In genomic region chr1:151347523-151348246, GRCh38 we compare ENCODE assay signal across 8 cellular contexts. TPM values are rescaled to one million over a fixed set of nuclear protein-coding genes. Genes with fewer than 3 reads are reported as not detected.
A peak's percentile ranks its signal among the peaks of the same experiment; 100 is the strongest.
DNase-seq lines count a peak whose midpoint lies in the region; ATAC-seq and TF ChIP-seq lines count a peak whose summit lies in the region.

No MANE protein-coding gene starts in this region.

- peaks cover 10% of the 10 kb centered on the region for H3K36me3 ChIP-seq in BE2C

- peak overlapping the region; percentile 89 for H3K4me3 ChIP-seq in BE2C (ENCODE audit: low read depth, low read length)
- H3K4me3 ChIP-seq in astrocyte of the spinal cord (ENCODE audit: low read depth, low read length): peak overlapping the region; percentile 80
- H3K4me3 ChIP-seq in mononuclear cell (ENCODE audit: low read length): peak overlapping the region; percentile 77

- H3K4me1 ChIP-seq in BE2C (peaks cover 8% of the 10 kb centered on the region), mononuclear cell (ENCODE audit: insufficient read depth, low read length) (peaks cover 26% of the 10 kb centered on the region)

- no peak for TF ChIP-seq CTCF in BE2C (IDR thresholded peaks at IDR 0.05; ENCODE audit: low read depth, low read length)
- TF ChIP-seq CTCF in astrocyte of the spinal cord (IDR thresholded peaks at IDR 0.05; ENCODE audit: low read depth, low read length): no peak

- H3K9me3 ChIP-seq in BE2C (no peaks in the 10 kb centered on the region), mononuclear cell (ENCODE audit: low read depth, low read length) (no peaks in the 10 kb centered on the region)

- no peaks in the 10 kb centered on the region for H3K27me3 ChIP-seq in BE2C
- H3K27me3 ChIP-seq in mononuclear cell (ENCODE audit: insufficient read depth, low read length): no peaks in the 10 kb centered on the region

- in situ Hi-C loops in astrocyte of the spinal cord (cut with HindIII; ENCODE audit: low sequenced_read_pairs): no loop called here

- no peak for DNase-seq in BE2C
- no peak for DNase-seq in astrocyte of the spinal cord (ENCODE audit: low read depth, low spot score)
- no peak for DNase-seq in DMS79 treated with DMSO at 0.1 percent for 48 hours (lab: John Stamatoyannopoulos, UW)
- DNase-seq in cerebellum (ENCODE audit: low spot score): no peak
- DNase-seq in stimulated activated CD4-positive, alpha-beta T cell treated with anti-CD3 and anti-CD28 coated beads, Interleukin-1b, Interleukin-23, amount 100 ng/mL, for 48 hours: no peak

- ATAC-seq in HG02884 (IDR thresholded peaks at IDR 0.05; ENCODE audit: unreplicated experiment): peak; percentile 9
- no peak for ATAC-seq in GM18868 (IDR thresholded peaks at IDR 0.05; ENCODE audit: unreplicated experiment)

RNA-seq across cellular contexts. Expression of gene RFX5, which starts 0.6 kb away (rescaled TPM):
- polyA plus RNA-seq in BE2C (2012; ENCODE audit: insufficient read depth, insufficient read length, low read depth): 21.9 TPM
- total RNA-seq in mononuclear cell (45.7 TPM), cerebellum (29.8 TPM)

RNA-seq across cellular contexts. Expression of gene PI4KB, which starts 20.5 kb away (rescaled TPM):
- polyA plus RNA-seq in BE2C (2012; ENCODE audit: insufficient read depth, insufficient read length, low read depth): 87.0 TPM
- 38.0 TPM for total RNA-seq in mononuclear cell
- 26.0 TPM for total RNA-seq in cerebellum

RNA-seq across cellular contexts. Expression of gene SELENBP1, which starts 24.8 kb away (rescaled TPM):
- polyA plus RNA-seq in BE2C (2012; ENCODE audit: insufficient read depth, insufficient read length, low read depth): 34.5 TPM
- total RNA-seq in mononuclear cell (not detected), cerebellum (8.4 TPM)

RNA-seq across cellular contexts. Expression of gene PSMB4, which starts 51.7 kb away (rescaled TPM):
- 310 TPM for polyA plus RNA-seq in BE2C (2012; ENCODE audit: insufficient read depth, insufficient read length, low read depth)
- total RNA-seq in mononuclear cell (148 TPM), cerebellum (158 TPM)
